ENCODE assay signal across 17 cellular contexts in genomic region chr1:187577625-187578024, GRCh38.
DNase-seq lines count a peak whose midpoint lies in the region; ATAC-seq, FAIRE-seq and TF ChIP-seq lines count a peak whose summit lies in the region.
"Had no signal": no experiment of that assay in that cellular context is flagged by ENCODE, and none has a peak within 500 bp of the region (broad histone marks: within the 10 kb centered on the region; RNA-seq: fewer than 3 reads in every experiment).

No MANE protein-coding gene starts in this region.

- H3K4me1 ChIP-seq in A549, result no peaks in the 10 kb centered on the region

- H3K4me3 ChIP-seq in A549, result no peak overlapping the region
- H3K4me3 ChIP-seq: GM23338 had no signal

- no peaks in the 10 kb centered on the region for H3K9me3 ChIP-seq in A549

- peak; percentile 49 for FAIRE-seq in A549 (lab: Jason Lieb, UNC)
- FAIRE-seq in HTR-8/SVneo (lab: Jason Lieb, UNC), result no peak

- in situ Hi-C loops in SK-MEL-5 (cut with HindIII; ENCODE audit: low pct_unique_long_range_greater_than_20kb, low sequenced_read_pairs), result no loop called here

- TF ChIP-seq CTCF in A549 (IDR thresholded peaks at IDR 0.05), result no peak

- no peak for TF ChIP-seq EP300 in A549 (IDR thresholded peaks at IDR 0.05)

- TF ChIP-seq POLR2A in A549 (IDR thresholded peaks at IDR 0.05; ENCODE audit: low read length), result no peak

- no peak for DNase-seq in A549 (ENCODE audit: low read depth in 1 of 2, low spot score in 1 of 2)
- peak; percentile 5 for DNase-seq in ELR (ENCODE audit: low read depth)
- peak; percentile 60 for DNase-seq in SK-MEL-5 (ENCODE audit: low read depth, low spot score)
- DNase-seq in fibroblast of peridontal ligament (ENCODE audit: extremely low read depth), result peak; percentile 2
- DNase-seq in HTR-8/SVneo (ENCODE audit: insufficient read length, low spot score), result no peak
- DNase-seq: 8988T; C1 segment of cervical spinal cord; CD4-positive, alpha-beta memory T cell; COR-L47; DND-41; GF-D8; H9; KG1 had no signal

- no peak for TF ChIP-seq RAD21 in A549 (conservative IDR thresholded peaks at IDR 0.05 in 1 of 2, IDR thresholded peaks at IDR 0.05 in 1 of 2)

- 33% methylated on average over 1 of the region's 1 CpG for WGBS in A549 (ENCODE audit: missing lambda C conversion rate)

- no peak overlapping the region for H3K27ac ChIP-seq in A549
- H3K27ac ChIP-seq: HL-60 had no signal

- H3K4me2 ChIP-seq in A549, result no peak overlapping the region
- H3K4me2 ChIP-seq: GM23338 had no signal

- CTCF ChIA-PET in A549 (lab: Yijun Ruan, JAX), result no interaction called here

- POLR2A ChIA-PET in A549 (lab: Yijun Ruan, JAX), result no interaction called here

- ATAC-seq in A549 (no peak), HG02885 (IDR thresholded peaks at IDR 0.05; ENCODE audit: poor library complexity, unreplicated experiment) (no peak), GM19397 (IDR thresholded peaks at IDR 0.05; ENCODE audit: unreplicated experiment) (no peak)
- ATAC-seq: GM23338 had no signal

TF ChIP-seq in A549, 52 proteins besides CTCF, POLR2A, EP300 and RAD21:
- no peak for TF ChIP-seq HEYL (CRISPR knock-in tag; IDR thresholded peaks at IDR 0.05)
- TF ChIP-seq CEBPB (IDR thresholded peaks at IDR 0.05), result 0 out of 4 replicates have a peak, but pooled peaks of 1 of the 2 experiments have one; percentile 8

Comparison
In these comparisons a context has a peak if more than half of its experiments do, and no peak if none do; other contexts are left out.
1. DNase-seq: peak in ELR (single experiment), SK-MEL-5 (single experiment) and fibroblast of peridontal ligament (single experiment); none in A549 (0 of 2) and HTR-8/SVneo (single experiment).